In genomic region chr18:77935342-77935741, GRCh38 we compare ENCODE assay signal across 11 cellular contexts.
"Had no signal": no experiment of that assay in that cellular context is flagged by ENCODE, and none has a peak within 500 bp of the region (broad histone marks: within the 10 kb centered on the region; RNA-seq: fewer than 3 reads in every experiment).

No MANE protein-coding gene starts in this region.

- H3K9ac ChIP-seq: GM23248 had no signal

- H3K4me2 ChIP-seq: GM23338 had no signal

- H3K27ac Mint-ChIP-seq: GM23338, H9, HFFc6 had no signal

- H3K36me3 ChIP-seq: HAP-1 had no signal

- ATAC-seq: GM23338, HCT116 had no signal

- H2AFZ ChIP-seq: GM23248, GM23338 had no signal

- H3K4me1 Mint-ChIP-seq: GM23338, H9 had no signal

- H3K27ac ChIP-seq: GM23248 had no signal

- DNase-seq: GM23248, GOT3, H7, H9, HCEC 1CT, HFFc6 had no signal

- FAIRE-seq: H1, H54 had no signal

- H3K9me3 ChIP-seq: HAP-1 had no signal

- H3K4me1 ChIP-seq: HAP-1 had no signal

- H3K4me3 ChIP-seq: GM23248, GM23338, HAP-1 had no signal

- H3K4me3 Mint-ChIP-seq: GM23338, H9, HFFc6 had no signal
